27 cellular contexts compared by ENCODE assay signal in genomic region chr4:20327808-20328207, GRCh38.
"Had no signal": no experiment of that assay in that cellular context is flagged by ENCODE, and none has a peak within 500 bp of the region (broad histone marks: within the 10 kb centered on the region; RNA-seq: fewer than 3 reads in every experiment).

No MANE protein-coding gene starts in this region.

- H3K4me3 ChIP-seq: coronary artery, dorsolateral prefrontal cortex, gastrocnemius medialis, heart left ventricle had no signal

- ATAC-seq: activated naive CD4-positive, alpha-beta T cell treated with anti-CD3 and anti-CD28 coated beads, Interleukin-2, amount 50 U/mL, for 72 hours; activated T-cell treated with anti-CD3 and anti-CD28 coated beads, Interleukin-2, amount 50 U/mL, for 72 hours; esophagus mucosa; foreskin keratinocyte; gastrocnemius medialis; heart left ventricle had no signal

- H3K9me3 ChIP-seq: gastrocnemius medialis, heart left ventricle had no signal

- H3K27me3 ChIP-seq: brain microvascular endothelial cell, dorsolateral prefrontal cortex, foreskin keratinocyte, gastrocnemius medialis, heart left ventricle had no signal

- H3K36me3 ChIP-seq: brain microvascular endothelial cell, gastrocnemius medialis, heart left ventricle had no signal

- DNase-seq: activated CD4-positive, alpha-beta memory T cell treated with anti-CD3 and anti-CD28 coated beads, Interleukin-2, amount 10 ng/mL, durations not matched to agents 7 days and 5 days; activated CD4-positive, alpha-beta T cell treated with anti-CD3 and anti-CD28 coated beads for 1 hour; activated CD4-positive, alpha-beta T cell treated with anti-CD3 and anti-CD28 coated beads for 4 hours; activated CD4-positive, alpha-beta T cell treated with anti-CD3 and anti-CD28 coated beads, Interleukin-2, amount 10 ng/mL, durations not matched to agents 7 days and 5 days; activated CD4-positive, alpha-beta T cell treated with anti-CD3 and anti-CD28 coated beads, Interleukin-2, amount 50 U/mL, for 4 hours; activated CD8-positive, alpha-beta memory T cell treated with anti-CD3 and anti-CD28 coated beads, Interleukin-2, amount 50 U/mL, for 48 hours; activated gamma-delta T cell; activated naive CD4-positive, alpha-beta T cell; activated naive CD4-positive, alpha-beta T cell treated with anti-CD3 and anti-CD28 coated beads, Interleukin-2, amount 10 ng/mL, durations not matched to agents 7 days and 5 days; activated naive CD8-positive, alpha-beta T cell treated with anti-CD3 and anti-CD28 coated beads, Interleukin-2, amount 10 ng/mL, durations not matched to agents 7 days and 5 days; activated T-cell treated with anti-CD3 and anti-CD28 coated beads for 4 hours; activated T-cell treated with anti-CD3 and anti-CD28 coated beads, Interleukin-2, amount 50 U/mL, for 24 hours; activated T-cell treated with anti-CD3 and anti-CD28 coated beads, Interleukin-2, amount 50 U/mL, for 72 hours; amniotic stem cell; anterior cingulate cortex; brain microvascular endothelial cell; dorsolateral prefrontal cortex; effector memory CD4-positive, alpha-beta T cell; endodermal cell; foreskin keratinocyte; gastrocnemius medialis; glutamatergic neuron; heart left ventricle; T-helper 2 cell had no signal

- H3K4me1 ChIP-seq: foreskin keratinocyte, gastrocnemius medialis had no signal

- H3K27ac ChIP-seq: brain microvascular endothelial cell, coronary artery, dorsolateral prefrontal cortex, foreskin keratinocyte, gastrocnemius medialis, heart left ventricle had no signal
